ENCODE assay signal across 9 cellular contexts in the genomic region with DNA sequence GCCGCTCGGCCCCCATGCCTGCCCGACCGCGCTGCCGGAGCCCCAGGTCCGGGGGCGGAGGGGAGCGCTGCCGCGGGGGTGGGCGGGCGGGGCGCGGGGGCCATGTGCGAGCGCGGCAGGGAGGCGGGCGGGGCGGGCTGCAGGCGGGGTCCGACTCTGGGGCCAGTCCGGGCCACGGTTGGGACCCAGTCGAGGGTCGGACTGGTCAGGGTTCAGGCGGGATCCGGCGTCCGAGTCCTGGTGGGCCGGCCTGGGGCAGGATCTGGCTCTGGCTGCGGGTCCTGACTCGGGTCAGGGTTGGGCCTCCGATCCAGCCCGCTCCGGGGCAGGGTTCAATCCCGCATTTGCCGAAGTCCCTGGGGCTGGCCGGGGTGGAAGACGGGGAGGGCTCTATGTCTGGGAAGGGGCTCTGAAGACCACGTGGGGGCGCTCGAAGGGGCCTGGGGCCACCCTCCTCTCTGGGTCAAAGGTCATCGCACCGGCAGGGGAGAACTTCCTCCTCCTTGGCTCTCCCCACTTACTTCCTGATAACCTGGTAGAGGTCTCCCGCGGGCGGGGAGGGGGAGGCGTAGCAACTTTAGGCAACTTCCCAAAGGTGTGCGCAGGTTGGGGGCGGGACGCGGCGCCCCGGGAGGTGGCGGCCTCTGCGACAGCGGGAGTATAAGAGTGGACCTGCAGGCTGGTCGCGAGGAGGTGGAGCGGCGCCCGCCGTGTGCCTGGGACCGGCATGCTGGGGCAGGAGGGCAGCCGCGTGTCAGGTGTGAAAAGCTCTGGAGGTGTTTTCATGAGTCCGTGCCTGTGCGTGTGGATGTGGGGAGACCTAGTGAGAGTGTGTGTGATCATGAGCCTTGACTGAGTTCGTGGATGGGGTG. TPM values are rescaled to one million over a fixed set of nuclear protein-coding genes. Genes with fewer than 3 reads are reported as not detected.
DNase-seq lines count a peak whose midpoint lies in the region; ATAC-seq and TF ChIP-seq lines count a peak whose summit lies in the region.
"Had no signal": no experiment of that assay in that cellular context is flagged by ENCODE, and none has a peak within 500 bp of the region (broad histone marks: within the 10 kb centered on the region; RNA-seq: fewer than 3 reads in every experiment).

No MANE protein-coding gene starts in this region.

- no peak; the same call in 1 of the 2 replicates for TF ChIP-seq CTCF in AG10803 (conservative IDR thresholded peaks at IDR 0.05; ENCODE audit: low read length)
- no peak for TF ChIP-seq CTCF in ovary (IDR thresholded peaks at IDR 0.05)
- peak in 2 of 5 experiments; percentile 10 to 15 for TF ChIP-seq CTCF in transverse colon (IDR thresholded peaks at IDR 0.05)

- H3K4me3 ChIP-seq in AG10803 (ENCODE audit: low read length) (peak overlapping the region; percentile 75), ovary (peak overlapping the region; percentile 48), transverse colon (peak overlapping the region; percentile 56 to 92 (median 73))

- intact Hi-C loops in ovary (cut with DNase I) (loop anchor here in 1 of 4 donors (2.0 to 5.0 kb wide), 2 partner anchors 21 to 64 kb away; partner anchors contain the start of genes BAD, FKBP2 and GPR137), transverse colon (cut with DNase I; ENCODE audit: low total_unique reads) (no loop called here)

- peak; percentile 21 for DNase-seq in AG10803 (ENCODE audit: low read depth)
- DNase-seq in RPMI8226: peak; percentile 95
- peak; percentile 62 for DNase-seq in activated effector memory CD4-positive, alpha-beta T cell treated with Interleukin-2 at 50 U/mL for 16 hours
- DNase-seq in globus pallidus (ENCODE audit: low spot score): peak; percentile 69
- DNase-seq in ovary: peak; percentile 67 to 81 (median 79)
- DNase-seq in transverse colon: peak; percentile 89

- TF ChIP-seq POLR2A in ovary (IDR thresholded peaks at IDR 0.05) (no peak), transverse colon (IDR thresholded peaks at IDR 0.05) (peak; percentile 74)

- 1 to 6% (median 2%) methylated on average over 30 to 71 of the region's 71 CpGs for WGBS in ovary, 3 donors
- 1 to 3% methylated on average over 11 to 18 of the region's 71 CpGs for WGBS in transverse colon (ENCODE audit: low coverage in 1 of 2), 2 donors

- TF ChIP-seq EP300 in ovary (IDR thresholded peaks at IDR 0.05) (no peak), transverse colon (IDR thresholded peaks at IDR 0.05; ENCODE audit: low read depth) (no peak)

- H3K27ac ChIP-seq in ovary (no peak overlapping the region), transverse colon (peak overlapping the region; percentile 90 to 99 (median 98))

- peaks cover 8% of the 10 kb centered on the region for H3K4me1 ChIP-seq in ovary (ENCODE audit: insufficient read depth)
- peaks cover 4 to 31% (median 26%) of the 10 kb centered on the region in 4 donors for H3K4me1 ChIP-seq in transverse colon

- H3K36me3 ChIP-seq in ovary: no peaks in the 10 kb centered on the region
- no peaks in the 10 kb centered on the region for H3K36me3 ChIP-seq in transverse colon

- H3K27me3 ChIP-seq in ovary: peaks cover 2% of the 10 kb centered on the region
- peaks cover 7% of the 10 kb centered on the region for H3K27me3 ChIP-seq in transverse colon

- in situ Hi-C loops in transverse colon (cut with MboI; ENCODE audit: low pct_ligation_motif_present in 1 of 4, low pct_unique_long_range_greater_than_20kb in 1 of 4, low sequenced_read_pairs in 3 of 4): no loop called here

- H3K9me3 ChIP-seq in ovary: no peaks in the 10 kb centered on the region
- H3K9me3 ChIP-seq in transverse colon: no peaks in the 10 kb centered on the region

- peak; percentile 26 for ATAC-seq in GM19023 (IDR thresholded peaks at IDR 0.05; ENCODE audit: unreplicated experiment)
- ATAC-seq in HG03521 (IDR thresholded peaks at IDR 0.05; ENCODE audit: unreplicated experiment): peak; percentile 11

RNA-seq across cellular contexts. Expression of gene ESRRA, which starts 0.6 kb away (rescaled TPM):
- 10 to 100 TPM in 6 of 7 donors, 1 to 10 TPM in 1; 9.2 to 17.4 (median 15.7) TPM for total RNA-seq in ovary
- polyA plus RNA-seq in ovary: 10 to 100 TPM in 1 of 2 donors, 1 to 10 TPM in 1; 2.3 to 11.9 TPM
- 100 to 1,000 TPM; 142 to 272 (median 221) TPM for total RNA-seq in transverse colon

RNA-seq across cellular contexts. Expression of gene CATSPERZ, which starts 5.8 kb away (rescaled TPM):
- total RNA-seq in ovary (not detected), transverse colon (10 to 100 TPM in 1 of 4 donors, not detected in 3; 20.9 TPM)
- not detected for polyA plus RNA-seq in ovary
- total RNA-seq: T-helper 1 cell treated with Interleukin-12 subunit alpha and Interleukin-12 subunit beta and Interleukin-4 antibody, amounts not matched to agents 30 ng/mL and 1 ng/mL, for 36 hours had no signal

RNA-seq across cellular contexts. Expression of gene TRMT112, which starts 11.4 kb away (rescaled TPM):
- total RNA-seq in ovary: 100 to 1,000 TPM; 207 to 432 (median 275) TPM
- 100 to 1,000 TPM; 272 to 383 TPM for polyA plus RNA-seq in ovary
- 10 to 100 TPM; 59.1 to 99.9 (median 82.7) TPM for total RNA-seq in transverse colon

RNA-seq across cellular contexts. Expression of gene PRDX5, which starts 12.0 kb away (rescaled TPM):
- 100 to 1,000 TPM; 160 to 400 (median 192) TPM for total RNA-seq in ovary
- polyA plus RNA-seq in ovary: 100 to 1,000 TPM; 272 to 334 TPM
- 100 to 1,000 TPM; 152 to 381 (median 265) TPM for total RNA-seq in transverse colon

RNA-seq across cellular contexts. Expression of gene KCNK4, which starts 14.8 kb away (rescaled TPM):
- total RNA-seq in ovary (not detected), transverse colon (under 1 TPM in 1 of 4 donors, not detected in 3; 0.27 TPM)
- polyA plus RNA-seq in ovary: not detected

Comparison
In these comparisons a context has a peak if more than half of its experiments do, and no peak if none do; other contexts are left out.
1. DNase-seq: peak in every context shown above with its lines; median percentile 95 in RPMI8226; 89 in transverse colon; 79 in ovary; 69 in globus pallidus; 62 in activated effector memory CD4-positive, alpha-beta T cell treated with Interleukin-2 at 50 U/mL for 16 hours; 21 in AG10803.
2. H3K27ac ChIP-seq: peak in transverse colon (4 of 4); none in ovary (0 of 2).
3. RNA of gene ESRRA, which starts 0.6 kb away (total RNA-seq): 142 to 272 TPM in transverse colon; 9.2 to 17.4 TPM in ovary; every median in the first group is over 4 times any median in the second.
4. Peak in every context shown above with its lines, with median percentiles within 50 percentile points of each other: H3K4me3 ChIP-seq.